Comparison of ENCODE assay signal across 22 cellular contexts in genomic region chr5:91955610-91956009, GRCh38.
DNase-seq lines count a peak whose midpoint lies in the region; ATAC-seq and TF ChIP-seq lines count a peak whose summit lies in the region.
"Had no signal": no experiment of that assay in that cellular context is flagged by ENCODE, and none has a peak within 500 bp of the region (broad histone marks: within the 10 kb centered on the region; RNA-seq: fewer than 3 reads in every experiment).

No MANE protein-coding gene starts in this region.

- no peak overlapping the region for H3K23ac ChIP-seq in neuronal stem cell (ENCODE audit: low read depth, low read length, poor library complexity)

- BruUV-seq in Calu3 (replicated peaks; lab: Mats Ljungman, UMichigan): no TSS peak

- no peaks in the 10 kb centered on the region for H3K9me3 Mint-ChIP-seq in Calu3 (ENCODE audit: low read depth, unreplicated experiment)
- H3K9me3 Mint-ChIP-seq: brain had no signal

- H4K91ac ChIP-seq in neuronal stem cell (ENCODE audit: low read depth, low read length, poor library complexity): no peak overlapping the region

- peaks cover 8% of the 10 kb centered on the region for H3K4me1 Mint-ChIP-seq in Calu3 (ENCODE audit: low read depth, unreplicated experiment)
- H3K4me1 Mint-ChIP-seq: activated CD8-positive, alpha-beta memory T cell treated with anti-CD3 and anti-CD28 coated beads, Interleukin-2, amount 10 ng/mL, durations not matched to agents 7 days and 5 days; activated T-helper 17 cell treated with anti-CD3 and anti-CD28 coated beads, Interleukin-2, amount 50 U/mL, for 72 hours; CD8-positive, alpha-beta memory T cell had no signal

- DNase-seq in Calu3 (peak; percentile 26), NCI-H69 (lab: John Stamatoyannopoulos, UW) (peak; percentile 75), cardiac muscle cell (ENCODE audit: low read depth in 1 of 2, low spot score in 1 of 2) (peak; percentile 17 to 31), neuronal stem cell (ENCODE audit: low spot score) (no peak), mesenteric fat pad (ENCODE audit: low spot score) (no peak)
- DNase-seq in activated CD8-positive, alpha-beta memory T cell treated with anti-CD3 and anti-CD28 coated beads, Interleukin-2, amount 50 U/mL, for 48 hours: no peak
- no peak for DNase-seq in activated CD4-positive, CD25-positive, alpha-beta regulatory T cell treated with anti-CD3 and anti-CD28 coated beads, Interleukin-2, amount 50 U/mL, for 72 hours
- DNase-seq: activated CD4-positive, alpha-beta T cell treated with anti-CD3 and anti-CD28 coated beads for 4 hours; activated CD8-positive, alpha-beta memory T cell treated with anti-CD3 and anti-CD28 coated beads, Interleukin-2, amount 10 ng/mL, durations not matched to agents 7 days and 5 days; CD8-positive, alpha-beta memory T cell; DND-41; effector memory CD8-positive, alpha-beta T cell; GOT3; KG1; midbrain; MV-4-11; NCI-H1694 treated with DMSO at 0.1 percent for 48 hours had no signal

- H3K9me3 ChIP-seq in cardiac muscle cell (ENCODE audit: low read depth) (no peaks in the 10 kb centered on the region), neuronal stem cell (replicated peaks in 1 of 2; ENCODE audit: control insufficient read depth in 2 of 2, insufficient read depth in 1 of 2, low read depth in 1 of 2, low read length in 2 of 2) (no peaks in the 10 kb centered on the region)
- H3K9me3 ChIP-seq: esophagus muscularis mucosa had no signal

- H3K4ac ChIP-seq in neuronal stem cell (ENCODE audit: low read length): no peak overlapping the region

- H2BK15ac ChIP-seq in neuronal stem cell (ENCODE audit: low read length): no peak overlapping the region

- H3K18ac ChIP-seq in neuronal stem cell (ENCODE audit: low read length): no peak overlapping the region

- intact Hi-C loops in Calu3 (cut with micrococcal nuclease; ENCODE audit: unreplicated experiment): loop anchor here (5.0 kb wide), 1 partner anchor 62 kb away; no protein-coding TSS in a partner anchor

- H3K36me3 ChIP-seq in cardiac muscle cell (no peaks in the 10 kb centered on the region), neuronal stem cell (replicated peaks in 1 of 2; ENCODE audit: control insufficient read depth in 2 of 2, insufficient read depth in 2 of 2, low read length in 2 of 2) (no peaks in the 10 kb centered on the region)
- H3K36me3 ChIP-seq: esophagus muscularis mucosa had no signal

- WGBS in neuronal stem cell (ENCODE audit: extremely low coverage in 2 of 2, insufficient read length in 2 of 2, insufficient replicate concordance in 1 of 2), 2 donors: no CpG with 5 or more reads among the region's 2 CpGs

- CTCF ChIA-PET in Calu3 (lab: Charles Lee): no interaction called here

- TF ChIP-seq CTCF in Calu3 (IDR thresholded peaks at IDR 0.05; ENCODE audit: unreplicated experiment) (no peak), cardiac muscle cell (IDR thresholded peaks at IDR 0.05; ENCODE audit: low read depth, low read length) (no peak)

- ATAC-seq in HG03378 (IDR thresholded peaks at IDR 0.05; ENCODE audit: unreplicated experiment): no peak
- ATAC-seq: activated CD8-positive, alpha-beta memory T cell treated with anti-CD3 and anti-CD28 coated beads, Interleukin-2, amount 10 ng/mL, durations not matched to agents 7 days and 5 days; activated T-helper 17 cell treated with anti-CD3 and anti-CD28 coated beads, Interleukin-2, amount 50 U/mL, for 72 hours; effector memory CD8-positive, alpha-beta T cell had no signal

- H3K9ac ChIP-seq in neuronal stem cell (ENCODE audit: low read depth, low read length, poor library complexity): no peak overlapping the region

- no peak overlapping the region for H3K4me3 Mint-ChIP-seq in Calu3 (ENCODE audit: low read depth, unreplicated experiment)
- H3K4me3 Mint-ChIP-seq: activated CD8-positive, alpha-beta memory T cell treated with anti-CD3 and anti-CD28 coated beads, Interleukin-2, amount 10 ng/mL, durations not matched to agents 7 days and 5 days; activated naive CD8-positive, alpha-beta T cell; activated T-helper 17 cell treated with anti-CD3 and anti-CD28 coated beads, Interleukin-2, amount 50 U/mL, for 72 hours; brain; CD8-positive, alpha-beta memory T cell; effector memory CD8-positive, alpha-beta T cell had no signal

- no peak overlapping the region for H3K14ac ChIP-seq in neuronal stem cell (ENCODE audit: low read length)

- H2BK5ac ChIP-seq in neuronal stem cell (ENCODE audit: low read length): no peak overlapping the region

- H3K27ac ChIP-seq in cardiac muscle cell: no peak overlapping the region
- no peak overlapping the region for H3K27ac ChIP-seq in neuronal stem cell (replicated peaks; ENCODE audit: low read length)
- H3K27ac ChIP-seq: esophagus muscularis mucosa had no signal

- no peak overlapping the region for H2AK5ac ChIP-seq in neuronal stem cell (ENCODE audit: low read depth, low read length)

- no peak overlapping the region for H3K4me3 ChIP-seq in cardiac muscle cell
- no peak overlapping the region for H3K4me3 ChIP-seq in neuronal stem cell (ENCODE audit: low read length in 2 of 2)
- H3K4me3 ChIP-seq: esophagus muscularis mucosa had no signal

- no peak overlapping the region for H3K27ac Mint-ChIP-seq in Calu3 (ENCODE audit: unreplicated experiment)
- H3K27ac Mint-ChIP-seq: activated CD8-positive, alpha-beta memory T cell treated with anti-CD3 and anti-CD28 coated beads, Interleukin-2, amount 10 ng/mL, durations not matched to agents 7 days and 5 days; activated naive CD8-positive, alpha-beta T cell; activated T-helper 17 cell treated with anti-CD3 and anti-CD28 coated beads, Interleukin-2, amount 50 U/mL, for 72 hours; brain; CD8-positive, alpha-beta memory T cell; effector memory CD8-positive, alpha-beta T cell had no signal

- no peaks in the 10 kb centered on the region for H3K79me1 ChIP-seq in neuronal stem cell (ENCODE audit: low read depth, low read length)

- H3K27me3 ChIP-seq in cardiac muscle cell (no peaks in the 10 kb centered on the region), neuronal stem cell (ENCODE audit: control insufficient read depth in 3 of 3, insufficient read depth in 3 of 3, low read depth in 1 of 3, low read length in 3 of 3) (no peaks in the 10 kb centered on the region)
- H3K27me3 ChIP-seq: esophagus muscularis mucosa had no signal

- H2BK120ac ChIP-seq in neuronal stem cell (ENCODE audit: low read depth, low read length): no peak overlapping the region

- no peak overlapping the region for H2BK12ac ChIP-seq in neuronal stem cell (ENCODE audit: low read length)

- no peaks in the 10 kb centered on the region for H3K4me1 ChIP-seq in cardiac muscle cell (ENCODE audit: low read depth)
- H3K4me1 ChIP-seq in neuronal stem cell (ENCODE audit: control insufficient read depth in 2 of 2, insufficient read depth in 1 of 2, low read depth in 1 of 2, low read length in 2 of 2): peaks cover 0 to 4% of the 10 kb centered on the region in 2 donors

- H3K27me3 Mint-ChIP-seq in Calu3 (ENCODE audit: unreplicated experiment): no peaks in the 10 kb centered on the region
- H3K27me3 Mint-ChIP-seq: activated CD8-positive, alpha-beta memory T cell treated with anti-CD3 and anti-CD28 coated beads, Interleukin-2, amount 10 ng/mL, durations not matched to agents 7 days and 5 days; activated naive CD8-positive, alpha-beta T cell; activated T-helper 17 cell treated with anti-CD3 and anti-CD28 coated beads, Interleukin-2, amount 50 U/mL, for 72 hours; brain; CD8-positive, alpha-beta memory T cell; effector memory CD8-positive, alpha-beta T cell had no signal

- peak overlapping the region; percentile 11 for H2AFZ ChIP-seq in neuronal stem cell (ENCODE audit: low read length)

- no peak overlapping the region for H3K4me2 ChIP-seq in neuronal stem cell (ENCODE audit: insufficient read depth, low read length, poor library complexity, severe bottlenecking)

- no peaks in the 10 kb centered on the region for H3K36me3 Mint-ChIP-seq in Calu3 (ENCODE audit: insufficient read depth, unreplicated experiment)
- H3K36me3 Mint-ChIP-seq: activated CD8-positive, alpha-beta memory T cell treated with anti-CD3 and anti-CD28 coated beads, Interleukin-2, amount 10 ng/mL, durations not matched to agents 7 days and 5 days; activated naive CD8-positive, alpha-beta T cell; brain; CD8-positive, alpha-beta memory T cell had no signal

- no peak overlapping the region for H4K8ac ChIP-seq in neuronal stem cell (ENCODE audit: low read depth, low read length)

Comparison
In these comparisons a context has a peak if more than half of its experiments do, and no peak if none do; other contexts are left out.
1. DNase-seq: peak in Calu3 (single experiment), NCI-H69 (single experiment) and cardiac muscle cell (2 of 2); none in neuronal stem cell (single experiment), activated CD8-positive, alpha-beta memory T cell treated with anti-CD3 and anti-CD28 coated beads, Interleukin-2, amount 50 U/mL, for 48 hours (single experiment), mesenteric fat pad (single experiment) and activated CD4-positive, CD25-positive, alpha-beta regulatory T cell treated with anti-CD3 and anti-CD28 coated beads, Interleukin-2, amount 50 U/mL, for 72 hours (single experiment).